Comparison of ENCODE assay signal across 20 cellular contexts in the genomic region with DNA sequence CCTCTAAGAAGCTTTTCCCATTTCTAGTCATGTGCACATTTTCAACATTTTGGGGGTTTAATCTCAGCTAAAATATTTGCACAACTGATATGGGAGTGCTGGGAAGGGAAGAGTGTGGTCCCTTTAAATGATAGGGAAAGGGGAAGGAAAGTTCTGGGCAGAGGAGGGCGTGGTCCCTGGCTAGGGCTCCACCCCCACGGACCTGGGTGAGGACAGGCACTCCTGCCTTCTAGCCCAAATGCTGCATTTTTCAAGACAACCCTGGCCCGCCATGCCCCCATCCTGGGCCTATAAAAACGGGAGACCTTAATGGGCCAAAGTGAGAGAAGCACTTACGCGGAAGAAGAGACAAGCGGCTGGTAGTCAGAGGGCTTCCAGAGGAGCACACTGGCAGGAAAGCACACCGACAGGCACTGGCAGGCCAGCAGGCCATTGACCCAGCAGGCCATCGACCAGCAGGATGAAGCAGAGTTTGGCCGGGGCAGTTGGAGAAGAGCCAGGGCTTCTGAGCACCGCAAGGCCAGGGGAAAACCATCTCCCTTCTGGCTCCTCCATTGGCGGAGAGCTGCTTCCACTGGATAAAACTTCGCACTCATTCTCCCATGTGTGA.
"Had no signal": no experiment of that assay in that cellular context is flagged by ENCODE, and none has a peak within 500 bp of the region (broad histone marks: within the 10 kb centered on the region; RNA-seq: fewer than 3 reads in every experiment).

No MANE protein-coding gene starts in this region.

- DNase-seq: activated CD4-positive, alpha-beta T cell treated with anti-CD3 and anti-CD28 coated beads for 4 hours; activated CD4-positive, alpha-beta T cell treated with anti-CD3 and anti-CD28 coated beads, Interleukin-2, amount 50 U/mL, for 48 hours; activated CD4-positive, CD25-positive, alpha-beta regulatory T cell; activated CD8-positive, alpha-beta memory T cell treated with anti-CD3 and anti-CD28 coated beads, Interleukin-2, amount 50 U/mL, for 48 hours; activated naive CD4-positive, alpha-beta T cell; activated T-cell treated with anti-CD3 and anti-CD28 coated beads, Interleukin-2, amount 50 U/mL, for 4 hours; heart right ventricle; kidney; nephron progenitor cell; small intestine; stimulated activated CD4-positive, alpha-beta T cell treated with anti-CD3 and anti-CD28 coated beads, Interleukin-2, amount 100 ng/mL, for 24 hours; stomach; T-helper 9 cell; transverse colon had no signal

- H3K4me3 ChIP-seq: breast epithelium, coronary artery, heart right ventricle, stomach, suprapubic skin, transverse colon had no signal

- H3K27me3 ChIP-seq: breast epithelium, heart right ventricle, stomach, suprapubic skin, transverse colon had no signal

- H3K9me3 ChIP-seq: breast epithelium, heart right ventricle, suprapubic skin, transverse colon had no signal

- H3K36me3 ChIP-seq: breast epithelium, heart right ventricle, stomach, suprapubic skin, transverse colon had no signal

- H3K4me1 ChIP-seq: breast epithelium, heart right ventricle, suprapubic skin had no signal

- ATAC-seq: activated T-cell treated with anti-CD3 and anti-CD28 coated beads, Interleukin-2, amount 50 U/mL, for 4 hours; heart right ventricle; sciatic nerve; stimulated activated memory B cell treated with anti-CD40 and anti-IgM and Interleukin-4, amounts not matched to agents 10 μg/mL and 1 μg/mL and 100 μg/mL, for 72 hours had no signal

- H3K27ac ChIP-seq: breast epithelium, coronary artery, epithelial cell of prostate, heart right ventricle, stomach, suprapubic skin, transverse colon had no signal
